8 cellular contexts compared by ENCODE assay signal in genomic region chr7:106153891-106154449, GRCh38. TPM values are rescaled to one million over a fixed set of nuclear protein-coding genes. Genes with fewer than 3 reads are reported as not detected.
DNase-seq lines count a peak whose midpoint lies in the region; ATAC-seq and TF ChIP-seq lines count a peak whose summit lies in the region.

No MANE protein-coding gene starts in this region.

- H3K9me3 Mint-ChIP-seq in activated T-helper 2 cell treated with anti-CD3 and anti-CD28 coated beads, Interferon-gamma antibody, Interleukin-2, Interleukin-4, amounts not matched to agents 10 μg/mL and 5 μg/mL and 100 μg/mL, durations not matched to agents 14 hours and 24 hours and 36 hours = no peaks in the 10 kb centered on the region

- no peak overlapping the region for H3K27ac Mint-ChIP-seq in activated T-helper 2 cell treated with anti-CD3 and anti-CD28 coated beads, Interferon-gamma antibody, Interleukin-2, Interleukin-4, amounts not matched to agents 10 μg/mL and 5 μg/mL and 100 μg/mL, durations not matched to agents 14 hours and 24 hours and 36 hours

- ATAC-seq in GM21423 (IDR thresholded peaks at IDR 0.05; ENCODE audit: unreplicated experiment) = peak; percentile 81

- intact Hi-C loops in activated T-helper 2 cell treated with anti-CD3 and anti-CD28 coated beads, Interferon-gamma antibody, Interleukin-2, Interleukin-4, amounts not matched to agents 10 μg/mL and 5 μg/mL and 100 μg/mL, durations not matched to agents 14 hours and 24 hours and 36 hours (cut with micrococcal nuclease) = loop anchor here (1.0 kb wide), 1 partner anchor 97 kb away; no protein-coding TSS in a partner anchor

- DNase-seq in D341Med (ENCODE audit: low spot score) (peak; percentile 90), LHCN-M2 (ENCODE audit: low read depth) (peak; percentile 82), RPMI8226 (peak; percentile 86), fibroblast of villous mesenchyme (ENCODE audit: low read depth) (peak; percentile 79), occipital lobe (lab: John Stamatoyannopoulos, UW) (peak; percentile 82), superior temporal gyrus (ENCODE audit: extremely low spot score) (peak; percentile 95)
- peak; percentile 55 for DNase-seq in activated T-helper 2 cell treated with anti-CD3 and anti-CD28 coated beads, Interferon-gamma antibody, Interleukin-2, Interleukin-4, amounts not matched to agents 10 μg/mL and 5 μg/mL and 100 μg/mL, durations not matched to agents 14 hours and 24 hours and 36 hours (ENCODE audit: low spot score)

- no peaks in the 10 kb centered on the region for H3K36me3 Mint-ChIP-seq in activated T-helper 2 cell treated with anti-CD3 and anti-CD28 coated beads, Interferon-gamma antibody, Interleukin-2, Interleukin-4, amounts not matched to agents 10 μg/mL and 5 μg/mL and 100 μg/mL, durations not matched to agents 14 hours and 24 hours and 36 hours (ENCODE audit: low read depth)

- H3K4me3 Mint-ChIP-seq in activated T-helper 2 cell treated with anti-CD3 and anti-CD28 coated beads, Interferon-gamma antibody, Interleukin-2, Interleukin-4, amounts not matched to agents 10 μg/mL and 5 μg/mL and 100 μg/mL, durations not matched to agents 14 hours and 24 hours and 36 hours (ENCODE audit: low read depth) = no peak overlapping the region

- peaks cover 9% of the 10 kb centered on the region for H3K4me1 Mint-ChIP-seq in activated T-helper 2 cell treated with anti-CD3 and anti-CD28 coated beads, Interferon-gamma antibody, Interleukin-2, Interleukin-4, amounts not matched to agents 10 μg/mL and 5 μg/mL and 100 μg/mL, durations not matched to agents 14 hours and 24 hours and 36 hours (ENCODE audit: low read depth)

- no peak overlapping the region for H3K4me3 ChIP-seq in fibroblast of villous mesenchyme (ENCODE audit: low read depth, low read length)

- H3K27me3 Mint-ChIP-seq in activated T-helper 2 cell treated with anti-CD3 and anti-CD28 coated beads, Interferon-gamma antibody, Interleukin-2, Interleukin-4, amounts not matched to agents 10 μg/mL and 5 μg/mL and 100 μg/mL, durations not matched to agents 14 hours and 24 hours and 36 hours (ENCODE audit: low read depth) = peaks cover 30% of the 10 kb centered on the region

- TF ChIP-seq CTCF in fibroblast of villous mesenchyme (IDR thresholded peaks at IDR 0.05; ENCODE audit: insufficient read depth, low read depth, low read length) = peak; percentile 98

RNA-seq across cellular contexts. Expression of gene SYPL1, which starts 41.9 kb away (rescaled TPM):
- total RNA-seq in LHCN-M2 (2014; rRNA removed) (79.5 and 88.1 TPM in 2 replicates), fibroblast of villous mesenchyme (34.8 and 55.3 TPM in 2 replicates), occipital lobe (52.4 TPM)
- 74.4 TPM for polyA plus RNA-seq in LHCN-M2 (2012)
- 38.2 and 40.9 TPM in 2 replicates for total RNA-seq in activated T-helper 2 cell treated with anti-CD3 and anti-CD28 coated beads, Interferon-gamma antibody, Interleukin-2, Interleukin-4, amounts not matched to agents 10 μg/mL and 5 μg/mL and 100 μg/mL, durations not matched to agents 14 hours and 24 hours and 36 hours
